Comparison of ENCODE assay signal across 21 cellular contexts in genomic region chr15:23570466-23570865, GRCh38. TPM values are rescaled to one million over a fixed set of nuclear protein-coding genes. Genes with fewer than 3 reads are reported as not detected.
DNase-seq lines count a peak whose midpoint lies in the region; FAIRE-seq and TF ChIP-seq lines count a peak whose summit lies in the region.
"Had no signal": no experiment of that assay in that cellular context is flagged by ENCODE, and none has a peak within 500 bp of the region (broad histone marks: within the 10 kb centered on the region; RNA-seq: fewer than 3 reads in every experiment).

No MANE protein-coding gene starts in this region.

- H3K4me3 ChIP-seq in astrocyte (ENCODE audit: insufficient read depth, low read depth, low read length) (no peak overlapping the region), kidney (ENCODE audit: low read length in 2 of 2) (no peak overlapping the region)

- H2AFZ ChIP-seq in astrocyte (ENCODE audit: low read depth, low read length) = no peak overlapping the region

- H3K27me3 Mint-ChIP-seq in astrocyte (ENCODE audit: low read depth, unreplicated experiment) = no peaks in the 10 kb centered on the region
- H3K27me3 Mint-ChIP-seq: stimulated activated naive CD8-positive, alpha-beta T cell treated with anti-CD3 and anti-CD28 coated beads, Interleukin-15, amount 100 ng/mL, for 72 hours; T-cell had no signal

- peaks cover 88% of the 10 kb centered on the region for H3K79me2 ChIP-seq in astrocyte (ENCODE audit: insufficient read depth, low read length)

- H3K36me3 ChIP-seq in astrocyte (ENCODE audit: insufficient read depth, low read length) (no peaks in the 10 kb centered on the region), kidney (ENCODE audit: control insufficient read depth in 1 of 2, insufficient read depth in 2 of 2, low read length in 2 of 2) (no peaks in the 10 kb centered on the region)

- DNase-seq in HuH-7 (ENCODE audit: low spot score) = peak; percentile 28
- peak; percentile 24 for DNase-seq in astrocyte (ENCODE audit: low read depth)
- peak; percentile 78 for DNase-seq in islet precursor cell
- peak; percentile 38 for DNase-seq in retina
- no peak for DNase-seq in Kasumi-1 (lab: John Stamatoyannopoulos, UW)
- DNase-seq in dedifferentiated amniotic fluid mesenchymal stem cell (ENCODE audit: extremely low spot score) = no peak
- DNase-seq in kidney = no peak
- DNase-seq: activated CD4-positive, alpha-beta T cell treated with anti-CD3 and anti-CD28 coated beads, Interleukin-2, amount 50 U/mL, for 1 hour; activated gamma-delta T cell treated with Interleukin-2 at 50 U/mL for 16 hours; AML-193; Calu3; left cardiac atrium; NCI-H187 treated with DMSO at 0.1 percent for 48 hours; NCI-H510A; stimulated activated CD4-positive, alpha-beta T cell treated with anti-CD3 and anti-CD28 coated beads, Interleukin-1b, Interleukin-23, amount 100 ng/mL, for 48 hours; stimulated activated naive CD8-positive, alpha-beta T cell treated with anti-CD3 and anti-CD28 coated beads, Interleukin-15, amount 100 ng/mL, for 72 hours; T-cell had no signal

- peak overlapping the region; percentile 58 for H3K27ac Mint-ChIP-seq in astrocyte (ENCODE audit: unreplicated experiment)
- H3K27ac Mint-ChIP-seq: stimulated activated naive CD8-positive, alpha-beta T cell treated with anti-CD3 and anti-CD28 coated beads, Interleukin-15, amount 100 ng/mL, for 72 hours; T-cell had no signal

- FAIRE-seq in astrocyte (lab: Jason Lieb, UNC) = no peak
- no peak for FAIRE-seq in kidney (lab: Jason Lieb, UNC)
- FAIRE-seq: endometrium, G401.6 had no signal

- peaks cover 13% of the 10 kb centered on the region for H4K20me1 ChIP-seq in astrocyte (ENCODE audit: insufficient read depth, low read length)

- no peaks in the 10 kb centered on the region for H3K36me3 Mint-ChIP-seq in astrocyte (ENCODE audit: low read depth, unreplicated experiment)
- H3K36me3 Mint-ChIP-seq: T-cell had no signal

- no peaks in the 10 kb centered on the region for H3K27me3 ChIP-seq in astrocyte (ENCODE audit: insufficient read depth, low read length)

- TF ChIP-seq CTCF in astrocyte (IDR thresholded peaks at IDR 0.05; ENCODE audit: insufficient read depth, low read depth, low read length) (no peak), kidney (IDR thresholded peaks at IDR 0.05; ENCODE audit: borderline replicate concordance, extremely low read depth, insufficient read depth) (no peak)

- H3K9me3 Mint-ChIP-seq in astrocyte (ENCODE audit: unreplicated experiment) = peaks cover 2% of the 10 kb centered on the region

- intact Hi-C loops in kidney (cut with DNase I) = no loop called here

- H3K4me3 Mint-ChIP-seq in astrocyte (ENCODE audit: unreplicated experiment) = no peak overlapping the region
- H3K4me3 Mint-ChIP-seq: stimulated activated naive CD8-positive, alpha-beta T cell treated with anti-CD3 and anti-CD28 coated beads, Interleukin-15, amount 100 ng/mL, for 72 hours; T-cell had no signal

- H3K4me1 ChIP-seq in astrocyte (ENCODE audit: insufficient read depth, low read length) = peaks cover 9% of the 10 kb centered on the region
- H3K4me1 ChIP-seq in kidney (ENCODE audit: control insufficient read depth in 1 of 2, insufficient read depth in 1 of 2, low read depth in 1 of 2, low read length in 2 of 2) = no peaks in the 10 kb centered on the region

- H3K4me2 ChIP-seq in astrocyte (ENCODE audit: low read length) = no peak overlapping the region

- no peak overlapping the region for H3K27ac ChIP-seq in astrocyte (ENCODE audit: low read depth, low read length)
- no peak overlapping the region for H3K27ac ChIP-seq in kidney (ENCODE audit: low read depth in 2 of 2, low read length in 2 of 2)

- H3K9me3 ChIP-seq in astrocyte (ENCODE audit: insufficient read depth, low read depth, low read length) = no peaks in the 10 kb centered on the region
- H3K9me3 ChIP-seq in kidney (ENCODE audit: control insufficient read depth in 1 of 2, low read length in 2 of 2) = no peaks in the 10 kb centered on the region

- peaks cover 7% of the 10 kb centered on the region for H3K4me1 Mint-ChIP-seq in astrocyte (ENCODE audit: low read depth, unreplicated experiment)

- peak overlapping the region; percentile 38 for H3K9ac ChIP-seq in astrocyte (ENCODE audit: low read length)
- no peak overlapping the region for H3K9ac ChIP-seq in kidney (ENCODE audit: low read length in 2 of 2)

RNA-seq across cellular contexts. Expression of gene MKRN3, which starts 5.0 kb away (rescaled TPM):
- total RNA-seq in astrocyte (not detected in 2 replicates), kidney (not detected)
- polyA plus RNA-seq in kidney (ENCODE audit: insufficient read depth, low read depth, low replicate concordance) = not detected
- total RNA-seq: Calu3, chondrocyte, MCF 10A had no signal

Comparison
In these comparisons a context has a peak if more than half of its experiments do, and no peak if none do; other contexts are left out.
1. DNase-seq: peak in HuH-7 (single experiment), astrocyte (single experiment), islet precursor cell (single experiment) and retina (single experiment); none in Kasumi-1 (0 of 2), dedifferentiated amniotic fluid mesenchymal stem cell (single experiment) and kidney (single experiment).